9 cellular contexts compared by ENCODE assay signal in genomic region chr21:34553199-34553952, GRCh38. TPM values are rescaled to one million over a fixed set of nuclear protein-coding genes. Genes with fewer than 3 reads are reported as not detected.
DNase-seq lines count a peak whose midpoint lies in the region; ATAC-seq and TF ChIP-seq lines count a peak whose summit lies in the region.
"Had no signal": no experiment of that assay in that cellular context is flagged by ENCODE, and none has a peak within 500 bp of the region (broad histone marks: within the 10 kb centered on the region; RNA-seq: fewer than 3 reads in every experiment).

No MANE protein-coding gene starts in this region.

- no peaks in the 10 kb centered on the region for H4K20me1 ChIP-seq in GM23248 (ENCODE audit: insufficient read depth)

- H3K9me2 ChIP-seq in GM23248 (ENCODE audit: insufficient read depth), result no peaks in the 10 kb centered on the region

- peak; percentile 88 for DNase-seq in GM23248
- DNase-seq in RWPE2 (ENCODE audit: low spot score), result no peak
- no peak for DNase-seq in esophagus squamous epithelium (lab: John Stamatoyannopoulos, UW)
- DNase-seq in retinal pigment epithelial cell (ENCODE audit: low read depth), result no peak
- no peak for DNase-seq in erythroblast (lab: John Stamatoyannopoulos, UW)
- no peak for DNase-seq in coronary artery (ENCODE audit: low spot score)
- no peak for DNase-seq in NCI-H2227 treated with DMSO at 0.1 percent for 48 hours (lab: John Stamatoyannopoulos, UW)
- DNase-seq: activated naive CD8-positive, alpha-beta T cell treated with anti-CD3 and anti-CD28 coated beads, Interleukin-2, amount 10 ng/mL, durations not matched to agents 7 days and 5 days had no signal

- TF ChIP-seq CTCF in RWPE2 (IDR thresholded peaks at IDR 0.05; ENCODE audit: poor library complexity, severe bottlenecking), result no peak
- no peak for TF ChIP-seq CTCF in esophagus squamous epithelium (IDR thresholded peaks at IDR 0.05)
- TF ChIP-seq CTCF in retinal pigment epithelial cell (conservative IDR thresholded peaks at IDR 0.05; ENCODE audit: low read depth, low read length), result no peak
- no peak for TF ChIP-seq CTCF in coronary artery (IDR thresholded peaks at IDR 0.05)

- H3K27me3 ChIP-seq in GM23248 (replicated peaks; ENCODE audit: insufficient read depth) (no peaks in the 10 kb centered on the region), RWPE2 (ENCODE audit: insufficient read depth, poor library complexity, severe bottlenecking) (no peaks in the 10 kb centered on the region), esophagus squamous epithelium (no peaks in the 10 kb centered on the region)

- in situ Hi-C loops in GM23248 (cut with MboI), result no loop called here

- intact Hi-C loops in esophagus squamous epithelium (cut with DNase I), result no loop called here

- peak overlapping the region; percentile 94 for H3K27ac ChIP-seq in GM23248
- peak overlapping the region; percentile 85 for H3K27ac ChIP-seq in RWPE2 (ENCODE audit: poor library complexity, severe bottlenecking)
- peak overlapping the region in 3 of 4 donors; percentile 36 to 49 (median 44) for H3K27ac ChIP-seq in esophagus squamous epithelium
- peak overlapping the region in 1 of 2 donors; percentile 56 for H3K27ac ChIP-seq in coronary artery

- H2AFZ ChIP-seq in GM23248, result peak overlapping the region; percentile 59

- no peaks in the 10 kb centered on the region for H3K79me2 ChIP-seq in GM23248 (ENCODE audit: insufficient read depth)

- H3K4me3 ChIP-seq in GM23248 (peak overlapping the region; percentile 62), RWPE2 (ENCODE audit: severe bottlenecking) (no peak overlapping the region), esophagus squamous epithelium (no peak overlapping the region), retinal pigment epithelial cell (ENCODE audit: low read length) (peak overlapping the region; percentile 1), coronary artery (no peak overlapping the region)

- H3K36me3 ChIP-seq in GM23248 (ENCODE audit: low read depth) (no peaks in the 10 kb centered on the region), RWPE2 (ENCODE audit: low read depth) (no peaks in the 10 kb centered on the region), esophagus squamous epithelium (no peaks in the 10 kb centered on the region)

- peak overlapping the region; percentile 85 for H3K4me2 ChIP-seq in GM23248 (ENCODE audit: unreplicated experiment)

- WGBS in GM23248 (ENCODE audit: low coverage in 1 of 2, low lambda C conversion rate in 2 of 2, missing lambda C conversion rate in 2 of 2), 2 experiments, result 26 to 27% methylated on average over 8 of the region's 8 CpGs
- WGBS in esophagus squamous epithelium, 2 donors, result 54 to 67% methylated on average over 8 of the region's 8 CpGs

- ATAC-seq in RWPE2 (ENCODE audit: low read depth) (peak; percentile 90), HG03378 (IDR thresholded peaks at IDR 0.05; ENCODE audit: unreplicated experiment) (no peak)

- no peaks in the 10 kb centered on the region for H3K9me3 ChIP-seq in GM23248 (ENCODE audit: low read depth)
- H3K9me3 ChIP-seq in RWPE2 (ENCODE audit: severe bottlenecking), result no peaks in the 10 kb centered on the region
- H3K9me3 ChIP-seq in esophagus squamous epithelium, result no peaks in the 10 kb centered on the region

- TF ChIP-seq POLR2A in esophagus squamous epithelium (IDR thresholded peaks at IDR 0.05) (no peak), erythroblast (IDR thresholded peaks at IDR 0.05; ENCODE audit: low read length) (no peak)

- H3K9ac ChIP-seq in GM23248, result peak overlapping the region; percentile 78

- H3K4me1 ChIP-seq in GM23248 (ENCODE audit: insufficient read depth) (peaks cover 28% of the 10 kb centered on the region), RWPE2 (ENCODE audit: insufficient read depth, poor library complexity, severe bottlenecking) (peaks cover 21% of the 10 kb centered on the region), esophagus squamous epithelium (peaks cover 0 to 28% (median 0%) of the 10 kb centered on the region in 3 donors)

- H3F3A ChIP-seq in GM23248 (ENCODE audit: insufficient read depth), result peaks cover 27% of the 10 kb centered on the region

RNA-seq across cellular contexts. Expression of gene KCNE1, which starts 41.4 kb away (rescaled TPM):
- 0.43 TPM in 1 of 2 replicates, not detected in the other for total RNA-seq in GM23248 (2014; rRNA removed; shearing (Covaris generic))
- polyA plus RNA-seq in GM23248 (2016; fragmentation: Nextera tagmentation; extraction: Ambion mirVana), result not detected in 2 replicates
- 1 to 10 TPM in 1 of 4 donors, under 1 TPM in 2, not detected in 1; 0.82 to 2.3 (median 0.83) TPM for total RNA-seq in esophagus squamous epithelium

Comparison
In these comparisons a context has a peak if more than half of its experiments do, and no peak if none do; other contexts are left out.
1. H3K4me3 ChIP-seq: peak in GM23248 (single experiment) and retinal pigment epithelial cell (single experiment); none in RWPE2 (single experiment), esophagus squamous epithelium (0 of 4) and coronary artery (single experiment).